In the genomic region with DNA sequence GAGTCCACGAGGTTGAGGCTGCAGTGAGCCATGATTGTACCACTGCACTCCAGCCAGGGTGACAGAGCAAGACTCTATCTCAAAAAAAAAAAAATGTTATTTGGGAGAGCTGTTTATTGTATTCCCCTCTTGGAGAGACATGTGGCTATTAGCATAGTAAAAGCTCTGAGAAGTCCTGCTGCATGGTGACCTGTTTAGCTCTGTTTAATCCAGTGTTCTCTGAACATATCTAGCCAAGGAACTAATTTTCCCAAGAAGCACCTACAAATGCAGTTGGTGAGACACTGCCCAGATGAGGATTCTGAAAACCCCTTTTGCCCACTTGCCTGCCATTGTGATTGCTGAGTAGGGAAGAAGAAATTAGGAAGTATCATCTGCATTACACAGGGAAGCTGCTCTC, we compare ENCODE assay signal across 1 cellular context.
TF ChIP-seq lines count a peak whose summit lies in the region.

No MANE protein-coding gene starts in this region.

TF ChIP-seq in K562, 482 proteins besides CTCF, POLR2A, EP300 and RAD21 (continued from another document):
- TF ChIP-seq BCLAF1 (IDR thresholded peaks at IDR 0.05; ENCODE audit: borderline replicate concordance in 1 of 2, control insufficient read depth in 1 of 2, low read depth in 2 of 2, low read length in 1 of 2), result no peak
- no peak for TF ChIP-seq NCOA2 (IDR thresholded peaks at IDR 0.05; ENCODE audit: partially characterized antibody in 2 of 2)
- TF ChIP-seq ZNF436 (CRISPR knock-in tag; IDR thresholded peaks at IDR 0.05), result no peak
- TF ChIP-seq ZNF239 (CRISPR knock-in tag; IDR thresholded peaks at IDR 0.05), result peak; percentile 89
- no peak for TF ChIP-seq RBM39 (optimal IDR thresholded peaks at IDR 0.05; ENCODE audit: low read depth, low read length)
- no peak for TF ChIP-seq NR0B1 (IDR thresholded peaks at IDR 0.05; ENCODE audit: partially characterized antibody)
TF ChIP-seq in K562: peak in this region for 1.
